In genomic region chr21:43727571-43728466, GRCh38 we compare ENCODE assay signal across 8 cellular contexts. TPM values are rescaled to one million over a fixed set of nuclear protein-coding genes. Genes with fewer than 3 reads are reported as not detected.
DNase-seq lines count a peak whose midpoint lies in the region; ATAC-seq and TF ChIP-seq lines count a peak whose summit lies in the region.

No MANE protein-coding gene starts in this region.

- ATAC-seq in GM18909 (IDR thresholded peaks at IDR 0.05; ENCODE audit: poor library complexity, unreplicated experiment) (peak; percentile 10), HG02571 (IDR thresholded peaks at IDR 0.05; ENCODE audit: unreplicated experiment) (no peak)
- ATAC-seq in activated naive CD8-positive, alpha-beta T cell treated with anti-CD3 and anti-CD28 coated beads, Interleukin-2, amount 50 U/mL, for 24 hours, result no peak

- TF ChIP-seq CTCF in spleen (IDR thresholded peaks at IDR 0.05 in 8 of 11, conservative IDR thresholded peaks at IDR 0.05 in 3 of 11), result no peak

- H3K9me3 ChIP-seq in iPS-18a (ENCODE audit: control insufficient read depth, low read depth, low read length) (no peaks in the 10 kb centered on the region), spleen (no peaks in the 10 kb centered on the region)

- 26 to 53% (median 39%) methylated on average over 9 to 17 of the region's 17 CpGs for WGBS in spleen, 5 donors

- H3K36me3 Mint-ChIP-seq in activated naive CD8-positive, alpha-beta T cell treated with anti-CD3 and anti-CD28 coated beads, Interleukin-2, amount 50 U/mL, for 24 hours (ENCODE audit: low read depth), result peaks cover 15% of the 10 kb centered on the region

- H3K9ac ChIP-seq in iPS-18a (ENCODE audit: low read length), result peak overlapping the region; percentile 73

- H3K4me3 ChIP-seq in iPS-18a (ENCODE audit: low read length) (peak overlapping the region; percentile 84), spleen (peak overlapping the region; percentile 38 to 71 (median 48))

- H3K4me1 Mint-ChIP-seq in activated naive CD8-positive, alpha-beta T cell treated with anti-CD3 and anti-CD28 coated beads, Interleukin-2, amount 50 U/mL, for 24 hours, result peaks cover 55% of the 10 kb centered on the region

- intact Hi-C loops in spleen (cut with DNase I; ENCODE audit: low total_unique reads), result no loop called here

- H3K4me3 Mint-ChIP-seq in activated naive CD8-positive, alpha-beta T cell treated with anti-CD3 and anti-CD28 coated beads, Interleukin-2, amount 50 U/mL, for 24 hours, result peak overlapping the region; percentile 83

- no peaks in the 10 kb centered on the region for H3K9me3 Mint-ChIP-seq in activated naive CD8-positive, alpha-beta T cell treated with anti-CD3 and anti-CD28 coated beads, Interleukin-2, amount 50 U/mL, for 24 hours

- peak overlapping the region; percentile 85 for H3K27ac Mint-ChIP-seq in activated naive CD8-positive, alpha-beta T cell treated with anti-CD3 and anti-CD28 coated beads, Interleukin-2, amount 50 U/mL, for 24 hours

- DNase-seq in KG1 (lab: John Stamatoyannopoulos, UW) (peak; percentile 35), spleen (peak; percentile 81), DMS79 (lab: John Stamatoyannopoulos, UW) (no peak)
- DNase-seq in activated naive CD8-positive, alpha-beta T cell treated with anti-CD3 and anti-CD28 coated beads, Interleukin-2, amount 50 U/mL, for 24 hours, result no peak
- DNase-seq in central memory CD4-positive, alpha-beta T cell, result no peak

- peaks cover 9% of the 10 kb centered on the region for H3K4me1 ChIP-seq in iPS-18a (ENCODE audit: control insufficient read depth, low read depth, low read length)
- H3K4me1 ChIP-seq in spleen, result peaks cover 35 to 100% (median 72%) of the 10 kb centered on the region in 6 donors

- H3K27me3 Mint-ChIP-seq in activated naive CD8-positive, alpha-beta T cell treated with anti-CD3 and anti-CD28 coated beads, Interleukin-2, amount 50 U/mL, for 24 hours, result no peaks in the 10 kb centered on the region

- no peaks in the 10 kb centered on the region for H3K27me3 ChIP-seq in iPS-18a (ENCODE audit: control insufficient read depth, insufficient read depth, low read length)
- no peaks in the 10 kb centered on the region for H3K27me3 ChIP-seq in spleen (replicated peaks in 1 of 7)

- TF ChIP-seq POLR2A in spleen (IDR thresholded peaks at IDR 0.05), result no peak

- H3K27ac ChIP-seq in iPS-18a (ENCODE audit: low read length) (peak overlapping the region; percentile 27), spleen (peak overlapping the region; percentile 72 to 88 (median 80))

- peaks cover 3% of the 10 kb centered on the region for H3K36me3 ChIP-seq in iPS-18a (ENCODE audit: control insufficient read depth, low read depth, low read length)
- peaks cover 0 to 33% (median 7%) of the 10 kb centered on the region in 6 donors for H3K36me3 ChIP-seq in spleen

RNA-seq across cellular contexts. Expression of gene PDXK, which starts 8.9 kb away (rescaled TPM):
- total RNA-seq in spleen, result 10 to 100 TPM; 41.1 to 82.9 (median 58.7) TPM
- polyA plus RNA-seq in spleen, result 10 to 100 TPM; 17.9 to 39.0 (median 24.7) TPM

RNA-seq across cellular contexts. Expression of gene CSTB, which starts 48.3 kb away (rescaled TPM):
- total RNA-seq in spleen, result 10 to 100 TPM; 10.5 to 36.6 (median 28.6) TPM
- polyA plus RNA-seq in spleen, result 10 to 100 TPM; 39.6 to 93.8 (median 48.5) TPM

Comparison
In these comparisons a context has a peak if more than half of its experiments do, and no peak if none do; other contexts are left out.
1. DNase-seq: peak in KG1 (single experiment) and spleen (single experiment); none in activated naive CD8-positive, alpha-beta T cell treated with anti-CD3 and anti-CD28 coated beads, Interleukin-2, amount 50 U/mL, for 24 hours (single experiment), central memory CD4-positive, alpha-beta T cell (single experiment) and DMS79 (single experiment).